17 cellular contexts compared by ENCODE assay signal in the genomic region with DNA sequence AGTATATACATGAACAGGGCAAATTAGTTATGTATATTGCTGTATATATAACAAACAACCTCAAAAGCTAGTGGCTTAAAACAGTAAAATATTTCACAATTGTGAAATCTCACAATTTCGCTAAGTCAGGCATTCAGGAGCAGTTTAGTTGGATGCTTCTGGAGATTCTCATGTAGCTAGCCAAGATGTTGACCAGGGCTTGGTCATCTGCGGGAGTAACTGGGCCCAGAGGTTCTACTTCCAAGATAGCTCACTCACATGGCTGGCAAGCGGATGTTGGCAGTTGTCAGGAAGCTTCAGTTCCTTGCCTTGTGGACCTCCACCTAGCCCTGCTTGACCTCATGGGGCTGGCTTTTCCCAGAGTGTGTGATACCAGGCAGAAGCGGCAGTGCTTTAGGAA.
DNase-seq lines count a peak whose midpoint lies in the region; ATAC-seq, FAIRE-seq and TF ChIP-seq lines count a peak whose summit lies in the region.
"Had no signal": no experiment of that assay in that cellular context is flagged by ENCODE, and none has a peak within 500 bp of the region (broad histone marks: within the 10 kb centered on the region; RNA-seq: fewer than 3 reads in every experiment).

No MANE protein-coding gene starts in this region.

- no peak for TF ChIP-seq EP300 in suprapubic skin (IDR thresholded peaks at IDR 0.05)

- intact Hi-C loops in IMR-90 (cut with micrococcal nuclease) (no loop called here), gastrocnemius medialis (cut with DNase I; ENCODE audit: low total_unique reads) (loop anchor here (5.0 kb wide), 2 partner anchors 39 to 54 kb away; no protein-coding TSS in a partner anchor)

- peaks cover 37% of the 10 kb centered on the region for H3K36me3 ChIP-seq in IMR-90 (ENCODE audit: control insufficient read depth, insufficient read depth, low read length)
- H3K36me3 ChIP-seq in gastrocnemius medialis, result peaks cover 0 to 28% of the 10 kb centered on the region in 2 donors
- H3K36me3 ChIP-seq in suprapubic skin, result peaks cover 58% of the 10 kb centered on the region

- H3K4me1 ChIP-seq in IMR-90 (ENCODE audit: control insufficient read depth, insufficient read depth, low read length) (peaks cover 2% of the 10 kb centered on the region), gastrocnemius medialis (peaks cover 5 to 15% of the 10 kb centered on the region in 2 donors), suprapubic skin (no peaks in the 10 kb centered on the region)
- H3K4me1 ChIP-seq: Caco-2 had no signal

- TF ChIP-seq RAD21 in IMR-90 (IDR thresholded peaks at IDR 0.05; ENCODE audit: low read length), result no peak

- no peak overlapping the region for H4K5ac ChIP-seq in IMR-90 (ENCODE audit: low read depth, low read length)

- no peak overlapping the region for H3K18ac ChIP-seq in IMR-90 (ENCODE audit: low read depth, low read length)

- no TSS peak for BruUV-seq in IMR-90 (replicated peaks; lab: Mats Ljungman, UMichigan)

- no peak overlapping the region for H4K8ac ChIP-seq in IMR-90 (ENCODE audit: low read depth in 2 of 2, low read length in 2 of 2)

- H3K4me2 ChIP-seq in IMR-90 (ENCODE audit: low read depth, low read length), result no peak overlapping the region

- 100% methylated on average over 2 of the region's 4 CpGs; no CpG with 5 or more reads in 1 of the 2 experiments for whole genome bisulfite sequencing in IMR-90 (ENCODE audit: extremely low coverage in 2 of 2, insufficient read length in 1 of 2), 2 experiments
- 96% methylated on average over 4 of the region's 4 CpGs for WGBS in suprapubic skin

- no peak overlapping the region for H2BK15ac ChIP-seq in IMR-90 (ENCODE audit: low read depth, low read length)

- no peak overlapping the region for H2BK120ac ChIP-seq in IMR-90 (ENCODE audit: low read depth, low read length)

- H3K4me3 ChIP-seq in IMR-90 (ENCODE audit: insufficient read depth, low read depth, low read length) (no peak overlapping the region), fibroblast of the aortic adventitia (ENCODE audit: low read depth, low read length) (no peak overlapping the region), gastrocnemius medialis (no peak overlapping the region), suprapubic skin (no peak overlapping the region)
- H3K4me3 ChIP-seq: GM23248 had no signal

- no peak overlapping the region for H3K4ac ChIP-seq in IMR-90 (ENCODE audit: low read depth, low read length)

- H2BK5ac ChIP-seq in IMR-90 (ENCODE audit: low read depth, low read length, poor library complexity, severe bottlenecking), result no peak overlapping the region

- H3K27me3 ChIP-seq in IMR-90 (ENCODE audit: control insufficient read depth, insufficient read depth, low read length) (no peaks in the 10 kb centered on the region), gastrocnemius medialis (no peaks in the 10 kb centered on the region), suprapubic skin (no peaks in the 10 kb centered on the region)
- H3K27me3 ChIP-seq: BE2C had no signal

- no peak overlapping the region for H2AK9ac ChIP-seq in IMR-90 (replicated peaks; ENCODE audit: low read depth, low read length, poor library complexity)

- no peak for TF ChIP-seq CTCF in IMR-90 (conservative IDR thresholded peaks at IDR 0.05; ENCODE audit: low read depth, low read length)
- no peak for TF ChIP-seq CTCF in fibroblast of the aortic adventitia (IDR thresholded peaks at IDR 0.05; ENCODE audit: insufficient read depth, low read length)
- TF ChIP-seq CTCF in gastrocnemius medialis (IDR thresholded peaks at IDR 0.05 in 4 of 5, conservative IDR thresholded peaks at IDR 0.05 in 1 of 5), result no peak
- TF ChIP-seq CTCF in suprapubic skin (IDR thresholded peaks at IDR 0.05), result no peak

- H3K27ac ChIP-seq in IMR-90 (ENCODE audit: insufficient read depth, low read length), result no peak overlapping the region
- H3K27ac ChIP-seq in gastrocnemius medialis, result peak overlapping the region; percentile 19 to 66 (median 54)
- H3K27ac ChIP-seq in suprapubic skin, result no peak overlapping the region
- H3K27ac ChIP-seq: GM23248, HL-60 had no signal

- TF ChIP-seq POLR2A in GM12892 (IDR thresholded peaks at IDR 0.05; ENCODE audit: low read depth, low read length) (no peak), IMR-90 (IDR thresholded peaks at IDR 0.05; ENCODE audit: low read depth, low read length) (no peak), gastrocnemius medialis (IDR thresholded peaks at IDR 0.05) (no peak), suprapubic skin (IDR thresholded peaks at IDR 0.05) (no peak)

- H4K91ac ChIP-seq in IMR-90 (ENCODE audit: insufficient read depth, low read depth, low read length), result no peak overlapping the region

- no peak overlapping the region for H3K9ac ChIP-seq in IMR-90 (ENCODE audit: low read depth, low read length)
- H3K9ac ChIP-seq: GM23248 had no signal

- H3K9me3 ChIP-seq in IMR-90 (ENCODE audit: control insufficient read depth, insufficient read depth, low read length), result no peaks in the 10 kb centered on the region
- H3K9me3 ChIP-seq in gastrocnemius medialis, result no peaks in the 10 kb centered on the region
- H3K9me3 ChIP-seq in suprapubic skin, result no peaks in the 10 kb centered on the region
- H3K9me3 ChIP-seq: BE2C, Caco-2 had no signal

- dilution Hi-C loops in IMR-90 (cut with HindIII; ENCODE audit: low sequenced_read_pairs, unreplicated experiment), result no loop called here

- no peak overlapping the region for H3K56ac ChIP-seq in IMR-90 (ENCODE audit: extremely low read depth, insufficient read depth, low read length)

- H3K14ac ChIP-seq in IMR-90 (replicated peaks; ENCODE audit: low read depth, low read length), result no peak overlapping the region

- no peak overlapping the region for H2AFZ ChIP-seq in IMR-90 (replicated peaks; ENCODE audit: low read length, poor library complexity)
- H2AFZ ChIP-seq: GM23248 had no signal

- H3K79me1 ChIP-seq in IMR-90 (ENCODE audit: low read depth in 1 of 2, low read length in 2 of 2), result peaks cover 15% of the 10 kb centered on the region in 2 experiments

- ATAC-seq in IMR-90 (ENCODE audit: low read depth) (no peak), gastrocnemius medialis (peak; percentile 98 to 99)

- H4K20me1 ChIP-seq in IMR-90 (ENCODE audit: insufficient read depth, low read length), result no peaks in the 10 kb centered on the region; the same call in 1 of the 2 replicates

- H3K9me1 ChIP-seq in IMR-90 (ENCODE audit: insufficient read depth, low read length), result no peaks in the 10 kb centered on the region; the same call in 1 of the 2 replicates

- H2AK5ac ChIP-seq in IMR-90 (ENCODE audit: low read depth, low read length), result no peak overlapping the region

- no peak overlapping the region for H2BK20ac ChIP-seq in IMR-90 (ENCODE audit: low read depth, low read length)

- FAIRE-seq in GM12892 (lab: Jason Lieb, UNC), result peak; percentile 58
- FAIRE-seq: D721Med, GM12891, GM18507 had no signal

- H3K23ac ChIP-seq in IMR-90 (ENCODE audit: low read depth, low read length), result no peak overlapping the region

- CTCF ChIA-PET in IMR-90 (lab: Yijun Ruan, JAX), result no interaction called here

- in situ Hi-C loops in IMR-90 (cut with MboI; ENCODE audit: low sequenced_read_pairs) (no loop called here), gastrocnemius medialis (cut with MboI; ENCODE audit: low sequenced_read_pairs in 4 of 4) (no loop called here)

- POLR2A ChIA-PET in IMR-90 (lab: Charles Lee; ENCODE audit: unreplicated experiment), result no interaction called here

- no peak for DNase-seq in GM12892 (ENCODE audit: insufficient read length)
- no peak for DNase-seq in IMR-90
- peak; percentile 4 for DNase-seq in fibroblast of the aortic adventitia (ENCODE audit: low read depth)
- DNase-seq in gastrocnemius medialis, result peak; percentile 77 to 84
- DNase-seq in suprapubic skin (ENCODE audit: low spot score in 2 of 2), result no peak
- no peak for DNase-seq in UCSD-AML1 (lab: John Stamatoyannopoulos, UW; ENCODE audit: unreplicated experiment)
- DNase-seq: ACHN; BE2C; C1 segment of cervical spinal cord; Caco-2; CD4-positive, CD25-positive, alpha-beta regulatory T cell; GM23248; HCEC 1CT had no signal

TF ChIP-seq in IMR-90, 13 proteins besides CTCF, POLR2A, EP300 and RAD21:
- TF ChIP-seq RFX5 (IDR thresholded peaks at IDR 0.05; ENCODE audit: low read depth, low read length), result no peak
- TF ChIP-seq BHLHE40 (IDR thresholded peaks at IDR 0.05; ENCODE audit: low read depth, low read length), result no peak
- no peak for TF ChIP-seq MAZ (IDR thresholded peaks at IDR 0.05; ENCODE audit: borderline replicate concordance, low read depth, low read length)
- TF ChIP-seq MXI1 (IDR thresholded peaks at IDR 0.05; ENCODE audit: borderline replicate concordance, low read depth, low read length), result no peak
- TF ChIP-seq MAFK (IDR thresholded peaks at IDR 0.05; ENCODE audit: low read depth, low read length), result no peak
- peak; percentile 7; the same call in 1 of the 2 replicates for TF ChIP-seq CEBPB (IDR thresholded peaks at IDR 0.05; ENCODE audit: low read depth, low read length)

Comparison
In these comparisons a context has a peak if more than half of its experiments do, and no peak if none do; other contexts are left out.
1. DNase-seq: peak in fibroblast of the aortic adventitia (single experiment) and gastrocnemius medialis (2 of 2); none in GM12892 (single experiment), IMR-90 (single experiment), suprapubic skin (0 of 2) and UCSD-AML1 (single experiment).
2. H3K27ac ChIP-seq: peak in gastrocnemius medialis (4 of 4); none in IMR-90 (single experiment) and suprapubic skin (single experiment).